ENCODE assay signal across 9 cellular contexts in genomic region chr19:36113895-36114762, GRCh38. TPM values are rescaled to one million over a fixed set of nuclear protein-coding genes. Genes with fewer than 3 reads are reported as not detected.
A peak's percentile ranks its signal among the peaks of the same experiment; 100 is the strongest.
DNase-seq lines count a peak whose midpoint lies in the region; ATAC-seq, FAIRE-seq and TF ChIP-seq lines count a peak whose summit lies in the region.
"Had no signal": no experiment of that assay in that cellular context is flagged by ENCODE, and none has a peak within 500 bp of the region (broad histone marks: within the 10 kb centered on the region; RNA-seq: fewer than 3 reads in every experiment).

No MANE protein-coding gene starts in this region.

- POLR2A ChIA-PET in CD4-positive, alpha-beta T cell (lab: Charles Lee), result interaction anchor here (0.7 to 3.4 kb wide), 23 partner anchors 8 to 1934 kb away, joined by 3 to 51 read pairs (median 4); partner anchors contain the start of genes ALKBH6, APLP1, CAPNS1 and IGFLR1
- POLR2A ChIA-PET in PC-9 (lab: Charles Lee; ENCODE audit: unreplicated experiment), result interaction anchor here (0.6 to 0.9 kb wide), 4 partner anchors 10 to 1606 kb away, joined by 3 to 9 read pairs (median 8); partner anchors contain the start of gene ZNF146

- no peaks in the 10 kb centered on the region for H3K9me3 ChIP-seq in CD4-positive, alpha-beta T cell (ENCODE audit: control insufficient read depth, low read length)
- no peaks in the 10 kb centered on the region for H3K9me3 ChIP-seq in PC-9 (ENCODE audit: insufficient read depth, low read depth)
- no peaks in the 10 kb centered on the region for H3K9me3 ChIP-seq in left lung

- H3K4me2 ChIP-seq in PC-9, result peak overlapping the region; percentile 88

- peak overlapping the region; percentile 87 for H3K27ac ChIP-seq in CD4-positive, alpha-beta T cell (ENCODE audit: low read depth, low read length)
- H3K27ac ChIP-seq in PC-9, result peak overlapping the region; percentile 67
- peak overlapping the region; percentile 76 to 94 for H3K27ac ChIP-seq in left lung

- H3K4me3 ChIP-seq in PC-9 (peak overlapping the region; percentile 100), bronchial epithelial cell (ENCODE audit: low read depth, low read length) (peak overlapping the region; percentile 98), left lung (peak overlapping the region; percentile 77 to 78)

- peaks cover 12% of the 10 kb centered on the region for H3K4me1 ChIP-seq in PC-9 (replicated peaks; ENCODE audit: insufficient read depth)
- peaks cover 12 to 35% of the 10 kb centered on the region in 2 donors for H3K4me1 ChIP-seq in left lung

- H3K9me3 Mint-ChIP-seq in CD4-positive, alpha-beta T cell, result no peaks in the 10 kb centered on the region
- no peaks in the 10 kb centered on the region for H3K9me3 Mint-ChIP-seq in stimulated activated naive B cell treated with anti-CD40 and anti-IgM and Interleukin-4, amounts not matched to agents 10 μg/mL and 1 μg/mL and 100 μg/mL, for 72 hours

- TF ChIP-seq CTCF in CD4-positive, alpha-beta T cell (IDR thresholded peaks at IDR 0.05), result no peak
- TF ChIP-seq CTCF in PC-9 (conservative IDR thresholded peaks at IDR 0.05) (peak; percentile 42; the same call in 1 of the 2 replicates), bronchial epithelial cell (IDR thresholded peaks at IDR 0.05; ENCODE audit: insufficient read depth, low read length, severe bottlenecking) (peak; percentile 39), left lung (IDR thresholded peaks at IDR 0.05) (no peak)

- intact Hi-C loops in CD4-positive, alpha-beta T cell (cut with DNase I, micrococcal nuclease), result loop anchor here (1.0 to 10.0 kb wide), 10 partner anchors 59 to 1201 kb away; partner anchors contain the start of genes ALKBH6 (in 1 of the 2), IGFLR1 (in 1 of the 2), LIN37 (in 1 of the 2) and PSENEN (in 1 of the 2)
- intact Hi-C loops in PC-9 (cut with micrococcal nuclease; ENCODE audit: unreplicated experiment) (loop anchor here (2.0 to 10.0 kb wide), 2 partner anchors 43 to 59 kb away; partner anchors contain the start of genes THAP8 and WDR62), left lung (cut with DNase I) (no loop called here)

- no peaks in the 10 kb centered on the region for H3K9me2 ChIP-seq in PC-9 (ENCODE audit: insufficient read depth)

- FAIRE-seq in bronchial epithelial cell (lab: Jason Lieb, UNC), result no peak

- no peak for ATAC-seq in CD4-positive, alpha-beta T cell (ENCODE audit: poor library complexity)
- ATAC-seq in GM21825 (IDR thresholded peaks at IDR 0.05; ENCODE audit: unreplicated experiment) (peak; percentile 2), left lung (peak; percentile 2), GM18870 (IDR thresholded peaks at IDR 0.05; ENCODE audit: unreplicated experiment) (no peak)
- peak; percentile 1 to 2 for ATAC-seq in stimulated activated naive B cell treated with anti-CD40 and anti-IgM and Interleukin-4, amounts not matched to agents 10 μg/mL and 1 μg/mL and 100 μg/mL, for 72 hours (replicated peaks)
- ATAC-seq in activated CD4-positive, CD25-positive, alpha-beta regulatory T cell treated with anti-CD3 and anti-CD28 coated beads, Interleukin-2, amount 50 U/mL, for 24 hours, result no peak

- peaks cover 60% of the 10 kb centered on the region for H3K36me3 Mint-ChIP-seq in CD4-positive, alpha-beta T cell (ENCODE audit: low read depth)
- peaks cover 20 to 50% of the 10 kb centered on the region in 2 donors for H3K36me3 Mint-ChIP-seq in stimulated activated naive B cell treated with anti-CD40 and anti-IgM and Interleukin-4, amounts not matched to agents 10 μg/mL and 1 μg/mL and 100 μg/mL, for 72 hours

- BruUV-seq in PC-9 (replicated peaks; lab: Mats Ljungman, UMichigan), result TSS peak; percentile 49

- no peaks in the 10 kb centered on the region for H3K27me3 ChIP-seq in CD4-positive, alpha-beta T cell (ENCODE audit: control insufficient read depth, insufficient read depth, low read length)
- no peaks in the 10 kb centered on the region for H3K27me3 ChIP-seq in PC-9 (ENCODE audit: insufficient read depth, low read depth)
- no peaks in the 10 kb centered on the region for H3K27me3 ChIP-seq in bronchial epithelial cell (ENCODE audit: control insufficient read depth, insufficient read depth, low read length)
- H3K27me3 ChIP-seq in left lung, result no peaks in the 10 kb centered on the region

- peak overlapping the region; percentile 94 for H3K27ac Mint-ChIP-seq in CD4-positive, alpha-beta T cell
- peak overlapping the region; percentile 99 for H3K27ac Mint-ChIP-seq in stimulated activated naive B cell treated with anti-CD40 and anti-IgM and Interleukin-4, amounts not matched to agents 10 μg/mL and 1 μg/mL and 100 μg/mL, for 72 hours

- H3K27me3 Mint-ChIP-seq in CD4-positive, alpha-beta T cell, result no peaks in the 10 kb centered on the region
- no peaks in the 10 kb centered on the region for H3K27me3 Mint-ChIP-seq in stimulated activated naive B cell treated with anti-CD40 and anti-IgM and Interleukin-4, amounts not matched to agents 10 μg/mL and 1 μg/mL and 100 μg/mL, for 72 hours

- H3F3A ChIP-seq in PC-9 (ENCODE audit: insufficient read depth, low read depth), result peaks cover 18% of the 10 kb centered on the region

- peak overlapping the region; percentile 94 for H3K4me3 Mint-ChIP-seq in CD4-positive, alpha-beta T cell
- H3K4me3 Mint-ChIP-seq in stimulated activated naive B cell treated with anti-CD40 and anti-IgM and Interleukin-4, amounts not matched to agents 10 μg/mL and 1 μg/mL and 100 μg/mL, for 72 hours, result peak overlapping the region; percentile 94 to 98

- H3K79me2 ChIP-seq in PC-9 (ENCODE audit: low read depth), result peaks cover 24% of the 10 kb centered on the region

- no peaks in the 10 kb centered on the region; the same call in 1 of the 2 replicates for H4K20me1 ChIP-seq in PC-9 (ENCODE audit: insufficient read depth)

- H2AFZ ChIP-seq in PC-9, result peak overlapping the region; percentile 97

- peaks cover 41% of the 10 kb centered on the region for H3K4me1 Mint-ChIP-seq in CD4-positive, alpha-beta T cell (ENCODE audit: low read depth)
- peaks cover 35 to 44% of the 10 kb centered on the region in 2 donors for H3K4me1 Mint-ChIP-seq in stimulated activated naive B cell treated with anti-CD40 and anti-IgM and Interleukin-4, amounts not matched to agents 10 μg/mL and 1 μg/mL and 100 μg/mL, for 72 hours

- CTCF ChIA-PET in CD4-positive, alpha-beta T cell (lab: Charles Lee), result interaction anchor here (0.5 to 5.1 kb wide), 5 partner anchors 14 to 740 kb away, joined by 3 to 29 read pairs (median 3); partner anchors contain the start of genes ZNF146 and ZNF565
- CTCF ChIA-PET in PC-9 (lab: Charles Lee), result no interaction called here

- H3K36me3 ChIP-seq in PC-9 (ENCODE audit: low read depth) (no peaks in the 10 kb centered on the region), bronchial epithelial cell (ENCODE audit: control insufficient read depth, insufficient read depth, low read length) (peaks cover 16% of the 10 kb centered on the region), left lung (peaks cover 0 to 51% of the 10 kb centered on the region in 2 donors)

- peak in 5 of 10 experiments; percentile 9 to 24 (median 13) for DNase-seq in CD4-positive, alpha-beta T cell
- DNase-seq in PC-9 (peak in 1 of 2 experiments; percentile 33), bronchial epithelial cell (ENCODE audit: low read depth) (peak; percentile 22), left lung (peak; percentile 46 to 83)
- DNase-seq in stimulated activated naive B cell treated with anti-CD40 and anti-IgM and Interleukin-4, amounts not matched to agents 10 μg/mL and 1 μg/mL and 100 μg/mL, for 72 hours, result no peak

RNA-seq across cellular contexts. Expression of gene POLR2I, which starts 0.5 kb away (rescaled TPM):
- 10 to 100 TPM; 29.2 to 31.1 TPM for total RNA-seq in CD4-positive, alpha-beta T cell
- total RNA-seq in PC-9 (2021) (92.2 and 131 TPM in 2 replicates), bronchial epithelial cell (68.2 and 107 TPM in 2 replicates), left lung (10 to 100 TPM; 43.7 to 51.7 TPM)

RNA-seq across cellular contexts. Expression of gene TBCB, which starts 1.1 kb away (rescaled TPM):
- 10 to 100 TPM; 67.5 to 68.0 TPM for total RNA-seq in CD4-positive, alpha-beta T cell
- total RNA-seq in PC-9 (2021) (126 and 150 TPM in 2 replicates), bronchial epithelial cell (132 and 152 TPM in 2 replicates), left lung (100 to 1,000 TPM; 116 to 130 TPM)

RNA-seq across cellular contexts. Expression of gene OVOL3, which starts 3.2 kb away (rescaled TPM):
- total RNA-seq in CD4-positive, alpha-beta T cell, result not detected
- not detected in 2 replicates for total RNA-seq in PC-9 (2021)
- total RNA-seq in bronchial epithelial cell, result not detected in 2 replicates
- total RNA-seq in left lung, result not detected
- total RNA-seq: T-helper 2 cell treated with Interferon-gamma antibody and Interleukin-4, amounts not matched to agents 100 ng/mL and 5 ng/mL, for 36 hours had no signal

RNA-seq across cellular contexts. Expression of gene CAPNS1, which starts 25.7 kb away (rescaled TPM):
- total RNA-seq in CD4-positive, alpha-beta T cell, result 100 to 1,000 TPM; 167 to 177 TPM
- total RNA-seq in PC-9 (2021) (1,014 and 1,177 TPM in 2 replicates), bronchial epithelial cell (240 and 418 TPM in 2 replicates), left lung (100 to 1,000 TPM; 688 to 720 TPM)

RNA-seq across cellular contexts. Expression of gene COX7A1, which starts 38.1 kb away (rescaled TPM):
- total RNA-seq in CD4-positive, alpha-beta T cell, result not detected
- total RNA-seq in PC-9 (2021) (not detected in 2 replicates), bronchial epithelial cell (0.64 and 1.6 TPM in 2 replicates), left lung (10 to 100 TPM; 47.1 to 64.9 TPM)
- total RNA-seq: T-helper 2 cell treated with Interferon-gamma antibody and Interleukin-4, amounts not matched to agents 100 ng/mL and 5 ng/mL, for 36 hours had no signal

Comparison
In these comparisons a context has a peak if more than half of its experiments do, and no peak if none do; other contexts are left out.
1. ATAC-seq: peak in GM21825 (single experiment), left lung (single experiment) and stimulated activated naive B cell treated with anti-CD40 and anti-IgM and Interleukin-4, amounts not matched to agents 10 μg/mL and 1 μg/mL and 100 μg/mL, for 72 hours (2 of 2); none in CD4-positive, alpha-beta T cell (single experiment), GM18870 (single experiment) and activated CD4-positive, CD25-positive, alpha-beta regulatory T cell treated with anti-CD3 and anti-CD28 coated beads, Interleukin-2, amount 50 U/mL, for 24 hours (0 of 2).
2. CTCF ChIP-seq: peak in PC-9 (single experiment) and bronchial epithelial cell (single experiment); none in CD4-positive, alpha-beta T cell (single experiment) and left lung (0 of 2).
3. intact Hi-C loops: an anchor here in CD4-positive, alpha-beta T cell (1.0 to 10.0 kb wide) and PC-9 (2.0 to 10.0 kb wide); none called in left lung.
4. Peak in every context shown above with its lines, with median percentiles within 50 percentile points of each other: H3K27ac ChIP-seq and H3K4me3 ChIP-seq.